16 cellular contexts compared by ENCODE assay signal in genomic region chr1:201653238-201653637, GRCh38.
DNase-seq lines count a peak whose midpoint lies in the region; ATAC-seq and TF ChIP-seq lines count a peak whose summit lies in the region.
"Had no signal": no experiment of that assay in that cellular context is flagged by ENCODE, and none has a peak within 500 bp of the region (broad histone marks: within the 10 kb centered on the region; RNA-seq: fewer than 3 reads in every experiment).

No MANE protein-coding gene starts in this region.

- H3K9ac ChIP-seq in BLaER1: no peak overlapping the region

- H3K9me3 ChIP-seq in BLaER1: no peaks in the 10 kb centered on the region
- H3K9me3 ChIP-seq: left ventricle myocardium inferior had no signal

- H4K20me1 ChIP-seq in BLaER1: peaks cover 92% of the 10 kb centered on the region

- peaks cover 85% of the 10 kb centered on the region for H3K4me1 ChIP-seq in BLaER1

- H3K36me3 Mint-ChIP-seq in glutamatergic neuron (ENCODE audit: unreplicated experiment): no peaks in the 10 kb centered on the region

- H3K4me3 ChIP-seq in BLaER1: 0 out of 2 replicates have a peak overlapping the region, but pooled peaks have one; percentile 11
- H3K4me3 ChIP-seq: left ventricle myocardium inferior, SK-N-MC had no signal

- peaks cover 19% of the 10 kb centered on the region for H3K9me3 Mint-ChIP-seq in glutamatergic neuron (ENCODE audit: unreplicated experiment)
- H3K9me3 Mint-ChIP-seq: activated T-helper 17 cell treated with anti-CD3 and anti-CD28 coated beads, Interleukin-2, amount 50 U/mL, for 72 hours had no signal

- H3K27me3 Mint-ChIP-seq in glutamatergic neuron (ENCODE audit: unreplicated experiment): peaks cover 15% of the 10 kb centered on the region

- TF ChIP-seq CTCF in glutamatergic neuron (IDR thresholded peaks at IDR 0.05; ENCODE audit: partially characterized antibody, unreplicated experiment): no peak

- H3K27ac ChIP-seq in BLaER1: peak overlapping the region; percentile 60; the same call in 1 of the 2 replicates
- H3K27ac ChIP-seq: left ventricle myocardium inferior, SK-N-MC had no signal

- H3K4me1 Mint-ChIP-seq in glutamatergic neuron (ENCODE audit: low read depth, unreplicated experiment): peaks cover 43% of the 10 kb centered on the region
- H3K4me1 Mint-ChIP-seq: activated T-helper 17 cell treated with anti-CD3 and anti-CD28 coated beads, Interleukin-2, amount 50 U/mL, for 72 hours had no signal

- H3K4me2 ChIP-seq in BLaER1: peak overlapping the region; percentile 93

- no peak overlapping the region for H3K27ac Mint-ChIP-seq in glutamatergic neuron (ENCODE audit: unreplicated experiment)
- H3K27ac Mint-ChIP-seq: activated CD8-positive, alpha-beta T cell treated with anti-CD3 and anti-CD28 coated beads, Interleukin-2, amount 10 ng/mL, durations not matched to agents 7 days and 5 days; activated T-helper 17 cell treated with anti-CD3 and anti-CD28 coated beads, Interleukin-2, amount 50 U/mL, for 72 hours had no signal

- H3K4me3 Mint-ChIP-seq in glutamatergic neuron (ENCODE audit: unreplicated experiment): peak overlapping the region; percentile 97
- H3K4me3 Mint-ChIP-seq: activated CD8-positive, alpha-beta T cell treated with anti-CD3 and anti-CD28 coated beads, Interleukin-2, amount 10 ng/mL, durations not matched to agents 7 days and 5 days; activated T-helper 17 cell treated with anti-CD3 and anti-CD28 coated beads, Interleukin-2, amount 50 U/mL, for 72 hours had no signal

- peaks cover 27% of the 10 kb centered on the region for H3K36me3 ChIP-seq in BLaER1
- H3K36me3 ChIP-seq: left ventricle myocardium inferior had no signal

- ATAC-seq in GM19395 (IDR thresholded peaks at IDR 0.05; ENCODE audit: unreplicated experiment) (no peak), GM18861 (IDR thresholded peaks at IDR 0.05; ENCODE audit: unreplicated experiment) (no peak)
- ATAC-seq: activated CD8-positive, alpha-beta T cell treated with anti-CD3 and anti-CD28 coated beads, Interleukin-2, amount 10 ng/mL, durations not matched to agents 7 days and 5 days; activated T-helper 17 cell treated with anti-CD3 and anti-CD28 coated beads, Interleukin-2, amount 50 U/mL, for 72 hours had no signal

- no peaks in the 10 kb centered on the region for H3K27me3 ChIP-seq in BLaER1

- DNase-seq in Kasumi-1 (lab: John Stamatoyannopoulos, UW) (peak; percentile 61 to 64), RPMI7951 (ENCODE audit: low read depth) (peak; percentile 36), glutamatergic neuron (no peak), H4 (ENCODE audit: low spot score) (no peak), GOT3 (lab: John Stamatoyannopoulos, UW) (no peak)
- DNase-seq: activated CD8-positive, alpha-beta T cell treated with anti-CD3 and anti-CD28 coated beads, Interleukin-2, amount 10 ng/mL, durations not matched to agents 7 days and 5 days; effector CD4-positive, alpha-beta T cell; left ventricle myocardium inferior; NCI-H2081; NK-92 treated with Interleukin-12 subunit alpha and Interleukin-12 subunit beta, amount 100 ng/mL, for 24 hours; stimulated activated CD4-positive, alpha-beta T cell treated with anti-CD3 and anti-CD28 coated beads, Interleukin-15, amount 100 ng/mL, for 24 hours had no signal

Comparison
In these comparisons a context has a peak if more than half of its experiments do, and no peak if none do; other contexts are left out.
1. DNase-seq: peak in Kasumi-1 (2 of 2) and RPMI7951 (single experiment); none in glutamatergic neuron (single experiment), H4 (single experiment) and GOT3 (single experiment).